ENCODE assay signal across 8 cellular contexts in genomic region chr10:71999360-72000072, GRCh38. TPM values are rescaled to one million over a fixed set of nuclear protein-coding genes. Genes with fewer than 3 reads are reported as not detected.
DNase-seq lines count a peak whose midpoint lies in the region; ATAC-seq and TF ChIP-seq lines count a peak whose summit lies in the region.

No MANE protein-coding gene starts in this region.

- H3K27me3 ChIP-seq in BLaER1 treated with 17β-estradiol and CSF1 and Interleukin-3, amounts not matched to agents 10 nM and 100 nM: no peaks in the 10 kb centered on the region
- H3K27me3 ChIP-seq in SK-N-SH (ENCODE audit: insufficient read depth): no peaks in the 10 kb centered on the region
- H3K27me3 ChIP-seq in HAP-1 (ENCODE audit: low read depth): no peaks in the 10 kb centered on the region

- WGBS in SK-N-SH (ENCODE audit: low lambda C conversion rate): 49% methylated on average over 13 of the region's 21 CpGs

- H2AFZ ChIP-seq in SK-N-SH (ENCODE audit: low read depth): no peak overlapping the region

- no peaks in the 10 kb centered on the region for H3K9me2 ChIP-seq in SK-N-SH

- peak in 1 of 2 experiments; percentile 81; a peak in 2 of 4 replicates for TF ChIP-seq EP300 in SK-N-SH (IDR thresholded peaks at IDR 0.05; ENCODE audit: borderline replicate concordance in 1 of 2, low read depth in 1 of 2, low read length in 1 of 2)

- H3F3A ChIP-seq in SK-N-SH (replicated peaks; ENCODE audit: insufficient read depth): peaks cover 4% of the 10 kb centered on the region

- POLR2A ChIA-PET in SK-N-SH (lab: Yijun Ruan, JAX): interaction anchor here (0.7 to 1.7 kb wide), 7 partner anchors 10 to 321 kb away, joined by 3 to 10 read pairs (median 6); partner anchors contain the start of genes CHST3 and DDIT4

- H3K4me1 ChIP-seq in BLaER1 treated with 17β-estradiol and CSF1 and Interleukin-3, amounts not matched to agents 10 nM and 100 nM: peaks cover 37 to 65% (median 60%) of the 10 kb centered on the region in 10 experiments
- peaks cover 19 to 38% of the 10 kb centered on the region in 2 experiments for H3K4me1 ChIP-seq in SK-N-SH (ENCODE audit: control insufficient read depth in 1 of 2, insufficient read depth in 2 of 2, low read depth in 1 of 2, low read length in 1 of 2)
- peaks cover 6% of the 10 kb centered on the region for H3K4me1 ChIP-seq in HAP-1

- H3K9ac ChIP-seq in BLaER1 treated with 17β-estradiol and CSF1 and Interleukin-3, amounts not matched to agents 10 nM and 100 nM: peak overlapping the region in 4 of 11 experiments; percentile 30 to 53 (median 48); a peak in 9 of 22 replicates
- no peak overlapping the region for H3K9ac ChIP-seq in SK-N-SH

- peaks cover 83% of the 10 kb centered on the region for H3K79me2 ChIP-seq in SK-N-SH (ENCODE audit: insufficient read depth)

- peaks cover 0 to 4% (median 0%) of the 10 kb centered on the region in 11 experiments; a peak in 2 of 22 replicates for H3K9me3 ChIP-seq in BLaER1 treated with 17β-estradiol and CSF1 and Interleukin-3, amounts not matched to agents 10 nM and 100 nM (replicated peaks in 1 of 11)
- H3K9me3 ChIP-seq in SK-N-SH (no peaks in the 10 kb centered on the region), HAP-1 (no peaks in the 10 kb centered on the region)

- no peak for TF ChIP-seq CTCF in SK-N-SH (IDR thresholded peaks at IDR 0.05)

- in situ Hi-C loops in HAP-1 (cut with MboI; ENCODE audit: low sequenced_read_pairs): no loop called here

- H3K36me3 ChIP-seq in BLaER1 treated with 17β-estradiol and CSF1 and Interleukin-3, amounts not matched to agents 10 nM and 100 nM: no peaks in the 10 kb centered on the region
- H3K36me3 ChIP-seq in SK-N-SH (replicated peaks in 1 of 2; ENCODE audit: control insufficient read depth in 1 of 2, insufficient read depth in 2 of 2, low read length in 1 of 2) (no peaks in the 10 kb centered on the region), HAP-1 (replicated peaks) (no peaks in the 10 kb centered on the region)

- intact Hi-C loops in Right ventricle myocardium superior (cut with DNase I): no loop called here

- no peak overlapping the region; a peak in 2 of 20 replicates for H3K4me3 ChIP-seq in BLaER1 treated with 17β-estradiol and CSF1 and Interleukin-3, amounts not matched to agents 10 nM and 100 nM
- H3K4me3 ChIP-seq in SK-N-SH (ENCODE audit: low read depth in 2 of 2, low read length in 1 of 2) (no peak overlapping the region), HAP-1 (no peak overlapping the region)

- ATAC-seq in Right ventricle myocardium superior (ENCODE audit: poor library complexity) (peak; percentile 76), GM18520 (IDR thresholded peaks at IDR 0.05; ENCODE audit: unreplicated experiment) (no peak), HG03045 (IDR thresholded peaks at IDR 0.05; ENCODE audit: unreplicated experiment) (no peak)

- peak overlapping the region; percentile 54 to 93 (median 79) for H3K4me2 ChIP-seq in BLaER1 treated with 17β-estradiol and CSF1 and Interleukin-3, amounts not matched to agents 10 nM and 100 nM
- peak overlapping the region; percentile 74 for H3K4me2 ChIP-seq in SK-N-SH

- peak overlapping the region in 8 of 11 experiments; percentile 15 to 63 (median 40); a peak in 13 of 22 replicates for H3K27ac ChIP-seq in BLaER1 treated with 17β-estradiol and CSF1 and Interleukin-3, amounts not matched to agents 10 nM and 100 nM
- peak overlapping the region; percentile 80 to 90 for H3K27ac ChIP-seq in SK-N-SH (ENCODE audit: low read depth in 2 of 2, low read length in 1 of 2)

- no peak for TF ChIP-seq RAD21 in SK-N-SH (IDR thresholded peaks at IDR 0.05; ENCODE audit: low read length)

- DNase-seq in SK-N-SH: peak; percentile 91
- peak; percentile 90 for DNase-seq in Right ventricle myocardium superior
- DNase-seq in pons (ENCODE audit: low spot score): peak; percentile 84
- DNase-seq in NCI-H2029 treated with DMSO at 0.1 percent for 48 hours (lab: John Stamatoyannopoulos, UW): no peak
- no peak for DNase-seq in HAP-1 (ENCODE audit: low spot score in 2 of 2)

- H4K20me1 ChIP-seq in BLaER1 treated with 17β-estradiol and CSF1 and Interleukin-3, amounts not matched to agents 10 nM and 100 nM: no peaks in the 10 kb centered on the region
- H4K20me1 ChIP-seq in SK-N-SH (ENCODE audit: insufficient read depth): no peaks in the 10 kb centered on the region

- CTCF ChIA-PET in SK-N-SH (lab: Yijun Ruan, JAX): interaction anchor here (0.8 to 3.6 kb wide), 11 partner anchors 14 to 224 kb away, joined by 3 to 22 read pairs (median 5); no protein-coding TSS in a partner anchor

TF ChIP-seq in SK-N-SH, 30 proteins besides CTCF, POLR2A, EP300 and RAD21:
- TF ChIP-seq GATA2 (CRISPR knock-in tag; IDR thresholded peaks at IDR 0.05): peak; percentile 74
- TF ChIP-seq ELF1 (IDR thresholded peaks at IDR 0.05): no peak
- 0 out of 2 replicates have a peak, but pooled peaks have one; percentile 25 for TF ChIP-seq NFIC (IDR thresholded peaks at IDR 0.05; ENCODE audit: borderline replicate concordance)
- TF ChIP-seq TCF12 (IDR thresholded peaks at IDR 0.05): no peak
- 0 out of 2 replicates have a peak, but pooled peaks have one; percentile 33 for TF ChIP-seq USF1 (IDR thresholded peaks at IDR 0.05; ENCODE audit: borderline replicate concordance, low read depth)
- no peak for TF ChIP-seq NRF1 (IDR thresholded peaks at IDR 0.05; ENCODE audit: low read depth, low read length)
- TF ChIP-seq CHD2 (IDR thresholded peaks at IDR 0.05; ENCODE audit: low read length, partially characterized antibody): peak; percentile 35
- TF ChIP-seq RCOR1 (IDR thresholded peaks at IDR 0.05; ENCODE audit: low read length): peak; percentile 78; the same call in 1 of the 2 replicates
- no peak for TF ChIP-seq FOSL2 (IDR thresholded peaks at IDR 0.05; ENCODE audit: borderline replicate concordance, low read depth)
- TF ChIP-seq FOXJ3 (CRISPR knock-in tag; IDR thresholded peaks at IDR 0.05): peak; percentile 43; the same call in 1 of the 2 replicates
- TF ChIP-seq, protein P1, sequence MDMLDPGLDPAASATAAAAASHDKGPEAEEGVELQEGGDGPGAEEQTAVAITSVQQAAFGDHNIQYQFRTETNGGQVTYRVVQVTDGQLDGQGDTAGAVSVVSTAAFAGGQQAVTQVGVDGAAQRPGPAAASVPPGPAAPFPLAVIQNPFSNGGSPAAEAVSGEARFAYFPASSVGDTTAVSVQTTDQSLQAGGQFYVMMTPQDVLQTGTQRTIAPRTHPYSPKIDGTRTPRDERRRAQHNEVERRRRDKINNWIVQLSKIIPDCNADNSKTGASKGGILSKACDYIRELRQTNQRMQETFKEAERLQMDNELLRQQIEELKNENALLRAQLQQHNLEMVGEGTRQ (IDR thresholded peaks at IDR 0.05; ENCODE audit: borderline replicate concordance, low read depth, low read length): no peak
- TF ChIP-seq RFX5 (IDR thresholded peaks at IDR 0.05; ENCODE audit: low read length): peak; percentile 21; the same call in 1 of the 2 replicates
- TF ChIP-seq TAF1 (IDR thresholded peaks at IDR 0.05; ENCODE audit: borderline replicate concordance, low read depth, low read length): no peak
- TF ChIP-seq POLR2AphosphoS5 (IDR thresholded peaks at IDR 0.05; ENCODE audit: low read depth, low read length): no peak
- peak; percentile 72 for TF ChIP-seq MXI1 (IDR thresholded peaks at IDR 0.05; ENCODE audit: low read depth, low read length)
- TF ChIP-seq, protein P2, sequence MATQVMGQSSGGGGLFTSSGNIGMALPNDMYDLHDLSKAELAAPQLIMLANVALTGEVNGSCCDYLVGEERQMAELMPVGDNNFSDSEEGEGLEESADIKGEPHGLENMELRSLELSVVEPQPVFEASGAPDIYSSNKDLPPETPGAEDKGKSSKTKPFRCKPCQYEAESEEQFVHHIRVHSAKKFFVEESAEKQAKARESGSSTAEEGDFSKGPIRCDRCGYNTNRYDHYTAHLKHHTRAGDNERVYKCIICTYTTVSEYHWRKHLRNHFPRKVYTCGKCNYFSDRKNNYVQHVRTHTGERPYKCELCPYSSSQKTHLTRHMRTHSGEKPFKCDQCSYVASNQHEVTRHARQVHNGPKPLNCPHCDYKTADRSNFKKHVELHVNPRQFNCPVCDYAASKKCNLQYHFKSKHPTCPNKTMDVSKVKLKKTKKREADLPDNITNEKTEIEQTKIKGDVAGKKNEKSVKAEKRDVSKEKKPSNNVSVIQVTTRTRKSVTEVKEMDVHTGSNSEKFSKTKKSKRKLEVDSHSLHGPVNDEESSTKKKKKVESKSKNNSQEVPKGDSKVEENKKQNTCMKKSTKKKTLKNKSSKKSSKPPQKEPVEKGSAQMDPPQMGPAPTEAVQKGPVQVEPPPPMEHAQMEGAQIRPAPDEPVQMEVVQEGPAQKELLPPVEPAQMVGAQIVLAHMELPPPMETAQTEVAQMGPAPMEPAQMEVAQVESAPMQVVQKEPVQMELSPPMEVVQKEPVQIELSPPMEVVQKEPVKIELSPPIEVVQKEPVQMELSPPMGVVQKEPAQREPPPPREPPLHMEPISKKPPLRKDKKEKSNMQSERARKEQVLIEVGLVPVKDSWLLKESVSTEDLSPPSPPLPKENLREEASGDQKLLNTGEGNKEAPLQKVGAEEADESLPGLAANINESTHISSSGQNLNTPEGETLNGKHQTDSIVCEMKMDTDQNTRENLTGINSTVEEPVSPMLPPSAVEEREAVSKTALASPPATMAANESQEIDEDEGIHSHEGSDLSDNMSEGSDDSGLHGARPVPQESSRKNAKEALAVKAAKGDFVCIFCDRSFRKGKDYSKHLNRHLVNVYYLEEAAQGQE (IDR thresholded peaks at IDR 0.05; ENCODE audit: low read depth, low read length): no peak
- TF ChIP-seq FOXM1 (IDR thresholded peaks at IDR 0.05; ENCODE audit: low read depth): no peak
- no peak for TF ChIP-seq SMC3 (IDR thresholded peaks at IDR 0.05; ENCODE audit: low read depth, low read length)
- no peak for TF ChIP-seq YY1 (IDR thresholded peaks at IDR 0.05; ENCODE audit: low read depth)

RNA-seq across cellular contexts. Expression of gene CHST3, which starts 35.3 kb away (rescaled TPM):
- polyA plus RNA-seq in SK-N-SH (2012; rRNA removed): 6.0 and 6.1 TPM in 2 replicates
- polyA plus RNA-seq in SK-N-SH (2012; cell fraction: cytosol; rRNA removed): 4.1 and 5.6 TPM in 2 replicates
- polyA plus RNA-seq in SK-N-SH (2012; cell fraction: nucleus; rRNA removed): 5.7 and 6.8 TPM in 2 replicates
- 15.4 TPM for total RNA-seq in Right ventricle myocardium superior

Comparison
In these comparisons a context has a peak if more than half of its experiments do, and no peak if none do; other contexts are left out.
1. DNase-seq: peak in SK-N-SH (single experiment), Right ventricle myocardium superior (single experiment) and pons (single experiment); none in NCI-H2029 treated with DMSO at 0.1 percent for 48 hours (single experiment) and HAP-1 (0 of 2).